ENCODE assay signal across 13 cellular contexts in the genomic region with DNA sequence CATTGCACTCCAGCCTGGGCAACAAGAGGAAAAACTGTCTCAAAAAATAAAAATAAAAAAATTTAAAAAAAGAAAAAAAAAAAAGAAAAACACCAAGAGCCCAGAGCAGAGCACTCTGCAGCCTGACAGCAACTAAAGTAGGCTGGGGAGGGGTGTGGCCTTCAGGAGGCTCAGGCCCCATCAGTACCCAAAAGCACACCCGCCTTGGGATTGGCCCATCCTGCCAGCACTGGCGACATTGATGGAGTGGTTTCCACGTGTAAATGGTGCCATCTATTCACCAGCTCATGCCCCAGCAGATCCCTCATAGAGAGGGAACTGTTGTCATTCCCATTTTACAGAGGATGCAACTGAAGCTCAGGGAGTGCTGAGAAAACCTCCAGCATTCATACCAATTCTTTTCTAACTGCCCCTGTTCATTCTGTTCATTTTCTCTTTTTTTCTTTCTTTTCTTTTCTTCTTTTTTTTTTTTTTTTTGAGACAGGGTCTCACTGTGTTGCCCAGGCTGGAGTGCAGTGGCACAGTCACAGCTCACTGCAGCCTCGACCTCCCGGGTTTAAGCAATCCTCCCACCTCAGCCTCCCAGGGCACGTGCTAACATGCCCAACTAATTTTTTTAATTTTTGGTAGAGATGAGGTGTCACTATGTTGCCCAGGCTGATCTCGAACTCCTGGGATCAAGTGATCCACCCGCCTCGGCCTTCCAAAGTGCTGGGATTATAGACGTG.
"Had no signal": no experiment of that assay in that cellular context is flagged by ENCODE, and none has a peak within 500 bp of the region (broad histone marks: within the 10 kb centered on the region; RNA-seq: fewer than 3 reads in every experiment).

No MANE protein-coding gene starts in this region.

- H3K27ac ChIP-seq: esophagus muscularis mucosa, suprapubic skin, WERI-Rb-1 had no signal

- H3K9me3 ChIP-seq: esophagus muscularis mucosa, left ventricle myocardium inferior, suprapubic skin had no signal

- DNase-seq: activated CD4-positive, alpha-beta memory T cell treated with anti-CD3 and anti-CD28 coated beads for 36 hours; activated CD4-positive, alpha-beta T cell treated with anti-CD3 and anti-CD28 coated beads for 36 hours; activated CD8-positive, alpha-beta memory T cell treated with anti-CD3 and anti-CD28 coated beads, Interleukin-2, amount 10 ng/mL, durations not matched to agents 7 days and 5 days; activated naive CD4-positive, alpha-beta T cell treated with anti-CD3 and anti-CD28 coated beads, Interleukin-2, amount 10 ng/mL, durations not matched to agents 7 days and 5 days; activated T-cell treated with anti-CD3 and anti-CD28 coated beads, Interleukin-2, amount 50 U/mL, for 1 hour; hypothalamus; kidney; left ventricle myocardium inferior; nephron progenitor cell; T-helper 17 cell; WERI-Rb-1 had no signal

- H3K27me3 ChIP-seq: esophagus muscularis mucosa, suprapubic skin had no signal

- H3K36me3 ChIP-seq: esophagus muscularis mucosa, left ventricle myocardium inferior, suprapubic skin, WERI-Rb-1 had no signal

- H3K4me3 ChIP-seq: esophagus muscularis mucosa, left ventricle myocardium inferior, suprapubic skin had no signal

- FAIRE-seq: kidney had no signal
